27 cellular contexts compared by ENCODE assay signal in the genomic region with DNA sequence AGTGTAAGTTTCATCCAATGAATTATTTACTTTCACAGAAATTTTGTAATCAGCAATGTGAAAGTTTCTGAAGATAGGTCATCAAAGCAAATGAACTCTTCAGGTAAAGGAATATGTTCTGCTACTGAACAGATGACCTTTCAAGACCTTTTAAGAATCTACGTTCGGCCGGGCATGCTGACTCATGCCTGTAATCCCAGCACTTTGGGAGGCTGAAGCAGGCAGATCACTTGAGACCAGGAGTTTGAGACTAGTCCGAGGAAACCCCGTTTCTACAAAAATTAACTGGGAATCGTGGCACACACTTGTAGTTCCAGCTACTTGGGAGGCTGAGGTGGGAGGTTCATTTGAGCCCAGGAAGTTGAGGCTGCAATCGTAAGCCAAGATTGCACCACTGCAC.
"Had no signal": no experiment of that assay in that cellular context is flagged by ENCODE, and none has a peak within 500 bp of the region (broad histone marks: within the 10 kb centered on the region; RNA-seq: fewer than 3 reads in every experiment).

No MANE protein-coding gene starts in this region.

- H3K9me3 ChIP-seq: colonic mucosa, esophagus squamous epithelium, gastrocnemius medialis, lower lobe of right lung, mucosa of descending colon had no signal

- H3K4me3 ChIP-seq: colonic mucosa, esophagus squamous epithelium, gastrocnemius medialis, heart right ventricle, lower lobe of right lung, mucosa of descending colon had no signal

- H3K4me1 ChIP-seq: colonic mucosa, esophagus squamous epithelium, gastrocnemius medialis, heart right ventricle, lower lobe of right lung had no signal

- H3K27ac ChIP-seq: colonic mucosa, epithelial cell of prostate, esophagus squamous epithelium, gastrocnemius medialis, heart right ventricle, lower lobe of right lung had no signal

- ATAC-seq: effector memory CD8-positive, alpha-beta T cell; esophagus mucosa; gastrocnemius medialis; heart right ventricle; left colon; left lobe of liver; left ventricle myocardium superior; lower lobe of right lung; mucosa of descending colon had no signal

- FAIRE-seq: endometrium, islet of Langerhans, kidney had no signal

- DNase-seq: colonic mucosa; cortex of kidney; effector CD8-positive, alpha-beta T cell; effector memory CD8-positive, alpha-beta T cell; endodermal cell; erythroblast; esophagus squamous epithelium; foreskin fibroblast; foreskin melanocyte; gastrocnemius medialis; glutamatergic neuron; head of caudate nucleus; heart right ventricle; hippocampal formation; kidney; kidney glomerular epithelial cell; left colon; left ventricle myocardium superior; lower lobe of right lung; mesenchymal stem cell; mucosa of descending colon; naive B cell had no signal
